In the genomic region with DNA sequence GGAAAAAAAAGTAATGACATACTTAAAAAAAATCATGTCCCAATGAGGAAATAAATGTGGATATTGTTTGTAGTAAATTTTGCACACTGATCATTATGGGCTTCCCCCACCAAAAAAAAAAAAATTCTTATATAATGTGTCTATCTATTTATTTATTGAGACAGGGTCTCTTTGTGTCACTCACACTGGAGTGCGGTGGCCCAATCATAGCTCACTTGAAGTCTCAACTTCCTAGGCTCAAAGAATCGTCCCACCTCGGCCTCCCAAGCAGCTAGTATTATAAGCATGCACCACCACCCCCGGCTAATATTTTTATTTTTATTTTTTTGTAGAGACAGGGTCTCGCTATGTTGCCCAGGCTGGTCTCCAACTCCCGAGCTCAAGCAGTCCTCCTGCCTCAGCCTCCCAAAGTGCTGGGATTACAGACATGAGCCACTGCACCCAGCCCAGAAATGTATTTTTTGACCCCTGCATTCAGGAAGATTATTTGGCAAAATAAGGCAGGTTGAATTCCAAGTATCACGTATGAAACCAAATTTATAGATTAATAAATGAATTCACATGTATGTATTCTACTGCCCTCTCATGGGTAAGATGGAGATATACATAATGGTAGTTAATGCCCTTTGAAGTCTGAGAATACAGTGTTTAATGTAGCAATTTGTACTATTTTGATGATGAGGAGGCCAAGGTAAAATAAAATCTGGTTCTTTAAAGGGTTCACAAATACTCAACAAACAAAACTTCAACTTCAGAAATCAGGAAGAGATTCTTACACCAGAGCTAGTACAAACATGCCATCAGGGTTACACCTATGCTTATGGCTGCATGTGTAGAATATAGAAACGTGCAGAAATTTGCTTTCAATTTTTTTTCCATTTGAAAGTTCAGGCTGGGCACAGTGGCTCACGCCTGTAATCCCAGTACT, we compare ENCODE assay signal across 9 cellular contexts. TPM values are rescaled to one million over a fixed set of nuclear protein-coding genes. Genes with fewer than 3 reads are reported as not detected.
DNase-seq lines count a peak whose midpoint lies in the region; ATAC-seq and FAIRE-seq lines count a peak whose summit lies in the region.
"Had no signal": no experiment of that assay in that cellular context is flagged by ENCODE, and none has a peak within 500 bp of the region (broad histone marks: within the 10 kb centered on the region; RNA-seq: fewer than 3 reads in every experiment).

No MANE protein-coding gene starts in this region.

- DNase-seq in NCI-H2227 (lab: John Stamatoyannopoulos, UW; ENCODE audit: unreplicated experiment) = peak; percentile 4
- DNase-seq in NCI-H2227 treated with DMSO at 0.1 percent for 48 hours (lab: John Stamatoyannopoulos, UW) = no peak
- peak; percentile 1 for DNase-seq in NCI-H1105 (lab: John Stamatoyannopoulos, UW)
- peak; percentile 10 for DNase-seq in cerebellum (ENCODE audit: low spot score)
- peak; percentile 26 for DNase-seq in renal cortical epithelial cell (ENCODE audit: low read depth)
- no peak for DNase-seq in stimulated activated CD4-positive, alpha-beta T cell treated with anti-CD3 and anti-CD28 coated beads, Interleukin-12 subunit alpha, Interleukin-12 subunit beta, amount 100 ng/mL, for 4 hours
- DNase-seq in GM19239 (ENCODE audit: insufficient read length, low spot score) = no peak

- no peak for FAIRE-seq in GM19239 (lab: Jason Lieb, UNC)

- ATAC-seq in GM19395 (IDR thresholded peaks at IDR 0.05; ENCODE audit: unreplicated experiment) = no peak

RNA-seq across cellular contexts. Expression of a gene that starts 1.4 kb away (rescaled TPM):
- total RNA-seq in cerebellum = 1.6 TPM
- total RNA-seq in renal cortical epithelial cell = 1.5 and 2.8 TPM in 2 replicates

RNA-seq across cellular contexts. Expression of a gene that starts 24.1 kb away (rescaled TPM):
- total RNA-seq in cerebellum (not detected), renal cortical epithelial cell (not detected in 2 replicates)
- total RNA-seq: HT1080 had no signal

RNA-seq across cellular contexts. Expression of a gene that starts 45.3 kb away (rescaled TPM):
- total RNA-seq in cerebellum = 49.7 TPM
- total RNA-seq in renal cortical epithelial cell = 81.6 and 107 TPM in 2 replicates

Comparison
In these comparisons a context has a peak if more than half of its experiments do, and no peak if none do; other contexts are left out.
1. DNase-seq: peak in NCI-H2227 (single experiment), NCI-H1105 (single experiment), cerebellum (single experiment) and renal cortical epithelial cell (single experiment); none in NCI-H2227 treated with DMSO at 0.1 percent for 48 hours (single experiment), stimulated activated CD4-positive, alpha-beta T cell treated with anti-CD3 and anti-CD28 coated beads, Interleukin-12 subunit alpha, Interleukin-12 subunit beta, amount 100 ng/mL, for 4 hours (single experiment) and GM19239 (single experiment).